22 cellular contexts compared by ENCODE assay signal in genomic region chr6:143037470-143037869, GRCh38.
"Had no signal": no experiment of that assay in that cellular context is flagged by ENCODE, and none has a peak within 500 bp of the region (broad histone marks: within the 10 kb centered on the region; RNA-seq: fewer than 3 reads in every experiment).

No MANE protein-coding gene starts in this region.

- ATAC-seq: activated naive CD8-positive, alpha-beta T cell treated with anti-CD3 and anti-CD28 coated beads, Interleukin-2, amount 50 U/mL, for 24 hours; heart left ventricle; right cardiac atrium; stimulated activated effector memory CD8-positive, alpha-beta T cell treated with anti-CD3 and anti-CD28 coated beads, Interleukin-12 subunit alpha, Interleukin-12 subunit beta, amount 100 ng/mL, for 72 hours had no signal

- H3K27ac ChIP-seq: brain microvascular endothelial cell, colonic mucosa, heart left ventricle, prostate gland, testis, upper lobe of left lung, WERI-Rb-1 had no signal

- H3K4me3 ChIP-seq: colonic mucosa, heart left ventricle, prostate gland, testis, upper lobe of left lung had no signal

- H3K4me1 ChIP-seq: colonic mucosa, heart left ventricle, prostate gland, testis, upper lobe of left lung had no signal

- H3K9me3 ChIP-seq: colonic mucosa, heart left ventricle, prostate gland, testis, upper lobe of left lung had no signal

- H3K27me3 ChIP-seq: brain microvascular endothelial cell, colonic mucosa, heart left ventricle, testis, upper lobe of left lung had no signal

- DNase-seq: activated CD4-positive, alpha-beta T cell treated with anti-CD3 and anti-CD28 coated beads for 1 hour; activated CD8-positive, alpha-beta memory T cell treated with anti-CD3 and anti-CD28 coated beads for 24 hours; activated CD8-positive, alpha-beta memory T cell treated with anti-CD3 and anti-CD28 coated beads, Interleukin-2, amount 50 U/mL, for 48 hours; activated effector memory CD4-positive, alpha-beta T cell treated with Interleukin-2 at 50 U/mL for 16 hours; activated naive CD4-positive, alpha-beta T cell treated with anti-CD3 and anti-CD28 coated beads, Interleukin-2, amount 10 ng/mL, durations not matched to agents 7 days and 5 days; activated naive CD8-positive, alpha-beta T cell treated with anti-CD3 and anti-CD28 coated beads, Interleukin-2, amount 50 U/mL, for 24 hours; activated T-cell treated with anti-CD3 and anti-CD28 coated beads, Interleukin-2, amount 50 U/mL, for 48 hours; anterior cingulate cortex; brain microvascular endothelial cell; colonic mucosa; erythroblast; heart left ventricle; naive B cell; right cardiac atrium; small intestine; stimulated activated CD4-positive, alpha-beta T cell treated with anti-CD3 and anti-CD28 coated beads, Interleukin-4, amount 100 ng/mL, for 24 hours; T1000; testis; upper lobe of left lung; WERI-Rb-1 had no signal

- H3K36me3 ChIP-seq: brain microvascular endothelial cell, colonic mucosa, heart left ventricle, prostate gland, upper lobe of left lung, WERI-Rb-1 had no signal
